ENCODE assay signal across 29 cellular contexts in genomic region chr17:61846976-61847375, GRCh38.
"Had no signal": no experiment of that assay in that cellular context is flagged by ENCODE, and none has a peak within 500 bp of the region (broad histone marks: within the 10 kb centered on the region; RNA-seq: fewer than 3 reads in every experiment).

No MANE protein-coding gene starts in this region.

- ATAC-seq: stimulated activated effector memory CD8-positive, alpha-beta T cell treated with anti-CD3 and anti-CD28 coated beads, Interleukin-12 subunit alpha, Interleukin-12 subunit beta, amount 100 ng/mL, for 72 hours; stimulated activated memory B cell treated with anti-CD40 and anti-IgM and Interleukin-4, amounts not matched to agents 10 μg/mL and 1 μg/mL and 100 μg/mL, for 72 hours; stimulated activated naive B cell treated with anti-CD40 and anti-IgM and Interleukin-4, amounts not matched to agents 10 μg/mL and 1 μg/mL and 100 μg/mL, for 72 hours; stimulated activated naive CD8-positive, alpha-beta T cell treated with anti-CD3 and anti-CD28 coated beads, Interleukin-15, amount 100 ng/mL, for 72 hours; stimulated activated naive CD8-positive, alpha-beta T cell treated with anti-CD3 and anti-CD28 coated beads, Interleukin-15, Interleukin-2, amounts not matched to agents 100 U/mL and 50 U/mL, for 24 hours; upper lobe of right lung had no signal

- H3K27me3 Mint-ChIP-seq: stimulated activated memory B cell treated with anti-CD40 and anti-IgM and Interleukin-4, amounts not matched to agents 10 μg/mL and 1 μg/mL and 100 μg/mL, for 72 hours; stimulated activated naive B cell treated with anti-CD40 and anti-IgM and Interleukin-4, amounts not matched to agents 10 μg/mL and 1 μg/mL and 100 μg/mL, for 72 hours; stimulated activated naive CD8-positive, alpha-beta T cell treated with anti-CD3 and anti-CD28 coated beads, Interleukin-15, amount 100 ng/mL, for 72 hours; stimulated activated naive CD8-positive, alpha-beta T cell treated with anti-CD3 and anti-CD28 coated beads, Interleukin-15, Interleukin-2, amounts not matched to agents 100 ng/mL and 50 ng/mL, for 24 hours; type B pancreatic cell had no signal

- H3K4me1 ChIP-seq: suprapubic skin, testis, thyroid gland, tibial artery, tibial nerve, transverse colon, upper lobe of left lung, upper lobe of right lung, uterus, vagina had no signal

- H3K9me3 Mint-ChIP-seq: stimulated activated effector memory CD8-positive, alpha-beta T cell treated with anti-CD3 and anti-CD28 coated beads, Interleukin-12 subunit alpha, Interleukin-12 subunit beta, amount 100 ng/mL, for 72 hours; stimulated activated memory B cell treated with anti-CD40 and anti-IgM and Interleukin-4, amounts not matched to agents 10 μg/mL and 1 μg/mL and 100 μg/mL, for 72 hours; stimulated activated naive B cell treated with anti-CD40 and anti-IgM and Interleukin-4, amounts not matched to agents 10 μg/mL and 1 μg/mL and 100 μg/mL, for 72 hours; stimulated activated naive CD8-positive, alpha-beta T cell treated with anti-CD3 and anti-CD28 coated beads, Interleukin-15, amount 100 ng/mL, for 72 hours; stimulated activated naive CD8-positive, alpha-beta T cell treated with anti-CD3 and anti-CD28 coated beads, Interleukin-15, Interleukin-2, amounts not matched to agents 100 ng/mL and 50 ng/mL, for 24 hours; type B pancreatic cell had no signal

- DNase-seq: stimulated activated CD4-positive, alpha-beta T cell treated with anti-CD3 and anti-CD28 coated beads, Interleukin-2, amount 100 ng/mL, for 48 hours; stimulated activated CD4-positive, alpha-beta T cell treated with anti-CD3 and anti-CD28 coated beads, Interleukin-4, amount 100 ng/mL, for 1 hour; stimulated activated CD4-positive, alpha-beta T cell treated with anti-CD3 and anti-CD28 coated beads, Interleukin-4, amount 100 ng/mL, for 24 hours; stimulated activated CD4-positive, alpha-beta T cell treated with anti-CD3 and anti-CD28 coated beads, Interleukin-4, amount 100 ng/mL, for 4 hours; stimulated activated CD8-positive, alpha-beta memory T cell treated with anti-CD3 and anti-CD28 coated beads, Interleukin-4, amount 100 ng/mL, for 48 hours; stimulated activated naive B cell treated with anti-CD40 and anti-IgM and Interleukin-4, amounts not matched to agents 10 μg/mL and 1 μg/mL and 100 μg/mL, for 72 hours; stimulated activated naive CD4-positive, alpha-beta T cell; stimulated activated naive CD4-positive, alpha-beta T cell treated with Interleukin-2 at 50 U/mL for 16 hours; stimulated activated naive CD8-positive, alpha-beta T cell treated with anti-CD3 and anti-CD28 coated beads, Interleukin-15, amount 100 ng/mL, for 72 hours; stimulated activated naive CD8-positive, alpha-beta T cell treated with anti-CD3 and anti-CD28 coated beads, Interleukin-15, Interleukin-2, amounts not matched to agents 100 U/mL and 50 U/mL, for 24 hours; stomach; substantia nigra; testis; thyroid gland; tibial artery; transverse colon; trophoblast cell; upper lobe of left lung; upper lobe of right lung; uterus had no signal

- H3K4me1 Mint-ChIP-seq: stimulated activated effector memory CD8-positive, alpha-beta T cell treated with anti-CD3 and anti-CD28 coated beads, Interleukin-12 subunit alpha, Interleukin-12 subunit beta, amount 100 ng/mL, for 72 hours; stimulated activated memory B cell treated with anti-CD40 and anti-IgM and Interleukin-4, amounts not matched to agents 10 μg/mL and 1 μg/mL and 100 μg/mL, for 72 hours; stimulated activated naive B cell treated with anti-CD40 and anti-IgM and Interleukin-4, amounts not matched to agents 10 μg/mL and 1 μg/mL and 100 μg/mL, for 72 hours; stimulated activated naive CD8-positive, alpha-beta T cell treated with anti-CD3 and anti-CD28 coated beads, Interleukin-15, amount 100 ng/mL, for 72 hours had no signal

- FAIRE-seq: urothelium cell line had no signal

- H3K27ac ChIP-seq: stomach, suprapubic skin, testis, thoracic aorta, thyroid gland, tibial artery, tibial nerve, transverse colon, upper lobe of left lung, upper lobe of right lung, uterus, vagina had no signal

- H3K4me3 ChIP-seq: stomach, suprapubic skin, testis, thoracic aorta, thyroid gland, tibial artery, tibial nerve, transverse colon, upper lobe of left lung, upper lobe of right lung, uterus, vagina had no signal

- H3K9me3 ChIP-seq: stomach, suprapubic skin, testis, thoracic aorta, thyroid gland, tibial artery, tibial nerve, transverse colon, upper lobe of left lung, upper lobe of right lung, uterus, vagina had no signal

- H3K36me3 ChIP-seq: stomach, suprapubic skin, thoracic aorta, thyroid gland, tibial artery, tibial nerve, transverse colon, upper lobe of left lung, upper lobe of right lung, uterus, vagina had no signal

- H3K4me3 Mint-ChIP-seq: stimulated activated effector memory CD8-positive, alpha-beta T cell treated with anti-CD3 and anti-CD28 coated beads, Interleukin-12 subunit alpha, Interleukin-12 subunit beta, amount 100 ng/mL, for 72 hours; stimulated activated memory B cell treated with anti-CD40 and anti-IgM and Interleukin-4, amounts not matched to agents 10 μg/mL and 1 μg/mL and 100 μg/mL, for 72 hours; stimulated activated naive B cell treated with anti-CD40 and anti-IgM and Interleukin-4, amounts not matched to agents 10 μg/mL and 1 μg/mL and 100 μg/mL, for 72 hours; stimulated activated naive CD8-positive, alpha-beta T cell treated with anti-CD3 and anti-CD28 coated beads, Interleukin-15, amount 100 ng/mL, for 72 hours; stimulated activated naive CD8-positive, alpha-beta T cell treated with anti-CD3 and anti-CD28 coated beads, Interleukin-15, Interleukin-2, amounts not matched to agents 100 ng/mL and 50 ng/mL, for 24 hours; type B pancreatic cell had no signal

- H3K27ac Mint-ChIP-seq: stimulated activated effector memory CD8-positive, alpha-beta T cell treated with anti-CD3 and anti-CD28 coated beads, Interleukin-12 subunit alpha, Interleukin-12 subunit beta, amount 100 ng/mL, for 72 hours; stimulated activated memory B cell treated with anti-CD40 and anti-IgM and Interleukin-4, amounts not matched to agents 10 μg/mL and 1 μg/mL and 100 μg/mL, for 72 hours; stimulated activated naive B cell treated with anti-CD40 and anti-IgM and Interleukin-4, amounts not matched to agents 10 μg/mL and 1 μg/mL and 100 μg/mL, for 72 hours; stimulated activated naive CD8-positive, alpha-beta T cell treated with anti-CD3 and anti-CD28 coated beads, Interleukin-15, amount 100 ng/mL, for 72 hours; stimulated activated naive CD8-positive, alpha-beta T cell treated with anti-CD3 and anti-CD28 coated beads, Interleukin-15, Interleukin-2, amounts not matched to agents 100 ng/mL and 50 ng/mL, for 24 hours; type B pancreatic cell had no signal

- H3K27me3 ChIP-seq: stomach, suprapubic skin, testis, thyroid gland, tibial artery, tibial nerve, transverse colon, upper lobe of left lung, upper lobe of right lung, uterus, vagina had no signal
